ENCODE assay signal across 12 cellular contexts in the genomic region with DNA sequence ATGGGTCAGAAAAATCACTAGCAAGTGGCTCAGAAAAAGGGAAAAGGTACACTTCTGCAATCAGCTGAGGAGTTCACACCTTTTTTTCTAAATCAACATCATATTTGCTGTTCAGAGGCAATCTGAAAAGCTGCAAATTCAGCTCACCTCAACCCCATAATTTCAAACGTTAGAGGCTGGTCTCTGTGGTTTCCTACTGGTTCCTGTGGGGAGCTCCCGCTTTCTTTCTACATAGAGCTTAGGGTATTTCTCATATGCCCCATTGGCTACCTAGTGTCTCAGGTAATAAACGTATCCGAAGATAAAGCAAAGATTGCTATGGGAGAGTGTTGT. TPM values are rescaled to one million over a fixed set of nuclear protein-coding genes. Genes with fewer than 3 reads are reported as not detected.
DNase-seq lines count a peak whose midpoint lies in the region; ATAC-seq, FAIRE-seq and TF ChIP-seq lines count a peak whose summit lies in the region.
"Had no signal": no experiment of that assay in that cellular context is flagged by ENCODE, and none has a peak within 500 bp of the region (broad histone marks: within the 10 kb centered on the region; RNA-seq: fewer than 3 reads in every experiment).

No MANE protein-coding gene starts in this region.

- H2AFZ ChIP-seq in GM12878 (ENCODE audit: control insufficient read depth, low read depth, low read length) = no peak overlapping the region

- no peak for FAIRE-seq in GM12878 (lab: Jason Lieb, UNC)

- no peak for TF ChIP-seq RAD21 in GM12878 (IDR thresholded peaks at IDR 0.05; ENCODE audit: insufficient read depth, low read depth, low read length)

- H3K27ac ChIP-seq in GM12878 (ENCODE audit: control insufficient read depth, insufficient read depth) (no peak overlapping the region), testis (peak overlapping the region; percentile 75 to 86)

- no peak overlapping the region for H3K4me3 Mint-ChIP-seq in activated CD4-positive, alpha-beta T cell treated with anti-CD3 and anti-CD28 coated beads, Interleukin-2, amount 10 ng/mL, durations not matched to agents 7 days and 5 days
- H3K4me3 Mint-ChIP-seq in mesothelial cell of epicardium = no peak overlapping the region

- no peak for TF ChIP-seq EP300 in GM12878 (IDR thresholded peaks at IDR 0.05; ENCODE audit: borderline replicate concordance in 1 of 2, control insufficient read depth in 1 of 2, low read depth in 2 of 2, low read length in 2 of 2)

- H3K4me3 ChIP-seq in GM12878 (no peak overlapping the region), testis (no peak overlapping the region)

- no TSS peak for BruUV-seq in GM12878 (replicated peaks; lab: Mats Ljungman, UMichigan)

- SMC1A ChIA-PET in GM12878 (lab: Charles Lee; ENCODE audit: uncharacterized antibody, unreplicated experiment) = interaction anchor here (0.7 to 2.6 kb wide), 4 partner anchors 12 to 63 kb away, joined by 3 to 10 read pairs (median 5); no protein-coding TSS in a partner anchor

- ATAC-seq in GM12878 = no peak
- ATAC-seq: stimulated activated naive CD8-positive, alpha-beta T cell treated with anti-CD3 and anti-CD28 coated beads, Interleukin-15, Interleukin-2, amounts not matched to agents 100 U/mL and 50 U/mL, for 24 hours had no signal

- no peak overlapping the region for H3K9ac ChIP-seq in GM12878 (ENCODE audit: control insufficient read depth, insufficient read depth, low read length)

- peak overlapping the region; percentile 60 for H3K27ac Mint-ChIP-seq in activated CD4-positive, alpha-beta T cell treated with anti-CD3 and anti-CD28 coated beads, Interleukin-2, amount 10 ng/mL, durations not matched to agents 7 days and 5 days
- H3K27ac Mint-ChIP-seq in mesothelial cell of epicardium = peak overlapping the region; percentile 83

- RAD21 ChIA-PET in GM12878 (lab: Charles Lee; ENCODE audit: unreplicated experiment) = interaction anchor here (1.2 to 2.3 kb wide), 3 partner anchors 15 to 466 kb away, joined by 4 to 13 read pairs (median 6); no protein-coding TSS in a partner anchor

- H3K36me3 ChIP-seq in GM12878 (ENCODE audit: control insufficient read depth in 2 of 2, insufficient read depth in 2 of 2, low read length in 1 of 2) (peaks cover 0 to 1% of the 10 kb centered on the region in 2 experiments; a peak in 1 of 4 replicates), testis (ENCODE audit: low read depth, missing control alignments) (no peaks in the 10 kb centered on the region)

- H3K4me1 ChIP-seq in GM12878 (ENCODE audit: control insufficient read depth, insufficient read depth, low read length) (peaks cover 9% of the 10 kb centered on the region), testis (peaks cover 59% of the 10 kb centered on the region)

- DNase-seq in activated CD4-positive, alpha-beta T cell treated with anti-CD3 and anti-CD28 coated beads, Interleukin-2, amount 10 ng/mL, durations not matched to agents 7 days and 5 days = peak; percentile 17
- no peak for DNase-seq in activated CD4-positive, alpha-beta T cell treated with anti-CD3 and anti-CD28 coated beads for 4 hours
- DNase-seq in GM12878 (ENCODE audit: low read depth, low spot score) = no peak
- DNase-seq in mesothelial cell of epicardium (ENCODE audit: low spot score in 2 of 2, unreplicated experiment in 2 of 2) = no peak
- DNase-seq in testis = no peak
- DNase-seq in DMS114 treated with DMSO at 0.1 percent for 48 hours (lab: John Stamatoyannopoulos, UW; ENCODE audit: unreplicated experiment) = no peak
- no peak for DNase-seq in epidermal melanocyte (ENCODE audit: insufficient read length, low spot score)
- DNase-seq in NCI-H748 (lab: John Stamatoyannopoulos, UW; ENCODE audit: unreplicated experiment) = no peak
- DNase-seq: activated CD4-positive, alpha-beta T cell treated with anti-CD3 and anti-CD28 coated beads, Interleukin-2, amount 50 U/mL, for 48 hours; NCI-H2029 treated with DMSO at 0.1 percent for 48 hours; stimulated activated CD4-positive, alpha-beta T cell treated with anti-CD3 and anti-CD28 coated beads, Interleukin-15, amount 100 ng/mL, for 24 hours; stimulated activated naive CD8-positive, alpha-beta T cell treated with anti-CD3 and anti-CD28 coated beads, Interleukin-15, Interleukin-2, amounts not matched to agents 100 U/mL and 50 U/mL, for 24 hours had no signal

- H3K4me1 Mint-ChIP-seq in activated CD4-positive, alpha-beta T cell treated with anti-CD3 and anti-CD28 coated beads, Interleukin-2, amount 10 ng/mL, durations not matched to agents 7 days and 5 days = peaks cover 41% of the 10 kb centered on the region
- peaks cover 50% of the 10 kb centered on the region for H3K4me1 Mint-ChIP-seq in mesothelial cell of epicardium

- no peak overlapping the region for H3K4me2 ChIP-seq in GM12878 (ENCODE audit: control insufficient read depth, insufficient read depth)

- peaks cover 4% of the 10 kb centered on the region for H3K36me3 Mint-ChIP-seq in activated CD4-positive, alpha-beta T cell treated with anti-CD3 and anti-CD28 coated beads, Interleukin-2, amount 10 ng/mL, durations not matched to agents 7 days and 5 days (ENCODE audit: low read depth)
- H3K36me3 Mint-ChIP-seq in mesothelial cell of epicardium = peaks cover 2% of the 10 kb centered on the region

- peaks cover 17% of the 10 kb centered on the region for H3K27me3 Mint-ChIP-seq in activated CD4-positive, alpha-beta T cell treated with anti-CD3 and anti-CD28 coated beads, Interleukin-2, amount 10 ng/mL, durations not matched to agents 7 days and 5 days
- H3K27me3 Mint-ChIP-seq in mesothelial cell of epicardium (ENCODE audit: low read depth) = no peaks in the 10 kb centered on the region

- H3K9me3 Mint-ChIP-seq in activated CD4-positive, alpha-beta T cell treated with anti-CD3 and anti-CD28 coated beads, Interleukin-2, amount 10 ng/mL, durations not matched to agents 7 days and 5 days = peaks cover 6% of the 10 kb centered on the region
- no peaks in the 10 kb centered on the region for H3K9me3 Mint-ChIP-seq in mesothelial cell of epicardium

- CTCF ChIA-PET in activated CD4-positive, alpha-beta T cell treated with anti-CD3 and anti-CD28 coated beads, Interleukin-2, amount 10 ng/mL, durations not matched to agents 7 days and 5 days (lab: Charles Lee) = interaction anchor here (0.8 to 2.0 kb wide), 6 partner anchors 9 to 601 kb away, joined by 3 to 7 read pairs (median 4); no protein-coding TSS in a partner anchor
- CTCF ChIA-PET in GM12878 (lab: Yijun Ruan, JAX) = interaction anchor here (1.1 to 2.9 kb wide), 5 partner anchors 9 to 131 kb away, joined by 3 to 11 read pairs (median 6); no protein-coding TSS in a partner anchor

- no peaks in the 10 kb centered on the region for H3K27me3 ChIP-seq in GM12878 (replicated peaks in 1 of 2; ENCODE audit: control insufficient read depth in 2 of 2, insufficient read depth in 2 of 2, low read length in 1 of 2)
- no peaks in the 10 kb centered on the region for H3K27me3 ChIP-seq in testis

- TF ChIP-seq POLR2A in GM12878 (IDR thresholded peaks at IDR 0.05; ENCODE audit: low read depth, low read length) = no peak
- TF ChIP-seq POLR2A in testis (IDR thresholded peaks at IDR 0.05) = no peak

- H3K9me3 ChIP-seq in GM12878 (replicated peaks; ENCODE audit: control insufficient read depth, insufficient read depth, low read length) (no peaks in the 10 kb centered on the region), testis (no peaks in the 10 kb centered on the region)

- TF ChIP-seq CTCF in GM12878 (IDR thresholded peaks at IDR 0.05 in 2 of 3, conservative IDR thresholded peaks at IDR 0.05 in 1 of 3; ENCODE audit: control insufficient read depth in 2 of 3, extremely low read depth in 1 of 3, insufficient read depth in 1 of 3, low read depth in 3 of 3, low read length in 3 of 3) (no peak), mesothelial cell of epicardium (IDR thresholded peaks at IDR 0.05; ENCODE audit: unreplicated experiment) (no peak), testis (IDR thresholded peaks at IDR 0.05) (no peak)

- no peaks in the 10 kb centered on the region for H3K79me2 ChIP-seq in GM12878 (ENCODE audit: control insufficient read depth, insufficient read depth, low read length)

- WGBS in GM12878 (ENCODE audit: insufficient coverage, insufficient replicate concordance, low lambda C conversion rate, missing lambda C conversion rate) = 44% methylated on average over 4 of the region's 4 CpGs
- 50 to 55% methylated on average over 4 of the region's 4 CpGs for WGBS in testis, 2 donors

- no peaks in the 10 kb centered on the region for H4K20me1 ChIP-seq in GM12878 (ENCODE audit: control insufficient read depth, insufficient read depth)

- in situ Hi-C loops in GM12878 (cut with MboI) = no loop called here

- intact Hi-C loops in GM12878 (cut with micrococcal nuclease; ENCODE audit: unreplicated experiment) (no loop called here), testis (cut with DNase I; ENCODE audit: low total_unique reads) (no loop called here)

- POLR2A ChIA-PET in activated CD4-positive, alpha-beta T cell treated with anti-CD3 and anti-CD28 coated beads, Interleukin-2, amount 10 ng/mL, durations not matched to agents 7 days and 5 days (lab: Charles Lee) = interaction anchor here (0.7 kb wide), 1 partner anchor 1284 kb away, joined by 3 read pairs; no protein-coding TSS in a partner anchor
- POLR2A ChIA-PET in GM12878 (lab: Charles Lee) = interaction anchor here (1.9 to 2.2 kb wide), 2 partner anchors 8 to 17 kb away, joined by 6 to 7 read pairs; a partner anchor contains a TSS

RNA-seq across cellular contexts. Expression of a gene that starts 5.2 kb away (rescaled TPM):
- total RNA-seq in activated CD4-positive, alpha-beta T cell treated with anti-CD3 and anti-CD28 coated beads, Interleukin-2, amount 10 ng/mL, durations not matched to agents 7 days and 5 days = 10 to 100 TPM; 26.9 to 29.7 TPM
- total RNA-seq in GM12878 (2013; cell fraction: nucleolus; rRNA removed) = 15.8 and 16.7 TPM in 2 replicates
- total RNA-seq in GM12878 (2014; rRNA removed) (31.1 and 42.1 TPM in 2 replicates), GM12878 (2014; rRNA removed; fragmentation: Illumina TruSeq; extraction: Trizol) (44.2 and 44.5 TPM in 2 replicates), GM12878 (2021) (31.1 and 34.7 TPM in 2 replicates), mesothelial cell of epicardium (44.7 to 46.8 TPM (median 45.2 TPM) in 3 replicates), testis (10 to 100 TPM; 12.6 TPM)
- 20.2 TPM for polyA plus RNA-seq in GM12878 (2011; ENCODE audit: low read depth)
- polyA plus RNA-seq in GM12878 (2011; rRNA removed) (33.1 and 49.3 TPM in 2 replicates), GM12878 (2014; fragmentation: Illumina TruSeq; extraction: Trizol) (43.4 and 59.1 TPM in 2 replicates), GM12878 (2014; fragmentation: Nextera tagmentation; extraction: Ambion mirVana) (10 to 100 TPM; 47.4 to 74.4 TPM), GM12878 (2014; rRNA removed) (26.7 and 32.3 TPM in 2 replicates), GM12878 (2016; fragmentation: Nextera tagmentation; extraction: Ambion mirVana) (10 to 100 TPM; 47.2 to 48.4 TPM), testis (ENCODE audit: insufficient read depth, low read depth, low replicate concordance) (12.6 TPM)
- polyA plus RNA-seq in GM12878 (2011; cell fraction: cytosol; rRNA removed) = 10.8 and 12.9 TPM in 2 replicates
- 11.1 and 11.3 TPM in 2 replicates for polyA plus RNA-seq in GM12878 (2011; cell fraction: nucleus; rRNA removed)
- 21.5 and 21.7 TPM in 2 replicates for polyA plus RNA-seq in GM12878 (2012)
- 8.3 and 8.7 TPM in 2 replicates for polyA minus RNA-seq in GM12878 (2011; rRNA and poly(A)+ RNA removed)
- 4.4 and 5.1 TPM in 2 replicates for polyA minus RNA-seq in GM12878 (2011; cell fraction: cytosol; rRNA and poly(A)+ RNA removed)
- 5.2 and 6.5 TPM in 2 replicates for polyA minus RNA-seq in GM12878 (2011; cell fraction: nucleus; rRNA and poly(A)+ RNA removed)

RNA-seq across cellular contexts. Expression of a gene that starts 16.9 kb away (rescaled TPM):
- under 1 TPM; 0.22 to 0.33 TPM for total RNA-seq in activated CD4-positive, alpha-beta T cell treated with anti-CD3 and anti-CD28 coated beads, Interleukin-2, amount 10 ng/mL, durations not matched to agents 7 days and 5 days
- 23.8 and 31.1 TPM in 2 replicates for total RNA-seq in GM12878 (2013; cell fraction: nucleolus; rRNA removed)
- total RNA-seq in GM12878 (2014; rRNA removed) = 7.8 and 8.4 TPM in 2 replicates
- total RNA-seq in GM12878 (2014; rRNA removed; fragmentation: Illumina TruSeq; extraction: Trizol) = 5.6 and 5.7 TPM in 2 replicates
- total RNA-seq in GM12878 (2021) = 8.6 and 8.9 TPM in 2 replicates
- polyA plus RNA-seq in GM12878 (2011; ENCODE audit: low read depth) = 1.2 TPM
- 2.4 and 4.5 TPM in 2 replicates for polyA plus RNA-seq in GM12878 (2011; rRNA removed)
- polyA plus RNA-seq in GM12878 (2011; cell fraction: cytosol; rRNA removed) = 5.2 and 6.2 TPM in 2 replicates
- polyA plus RNA-seq in GM12878 (2011; cell fraction: nucleus; rRNA removed) = 3.0 and 3.7 TPM in 2 replicates
- polyA plus RNA-seq in GM12878 (2012) = 2.1 and 4.4 TPM in 2 replicates
- 3.8 and 6.1 TPM in 2 replicates for polyA plus RNA-seq in GM12878 (2014; fragmentation: Illumina TruSeq; extraction: Trizol)
- 1 to 10 TPM; 1.7 to 1.8 TPM for polyA plus RNA-seq in GM12878 (2014; fragmentation: Nextera tagmentation; extraction: Ambion mirVana)
- polyA plus RNA-seq in GM12878 (2014; rRNA removed) = 8.5 TPM in 2 replicates
- 10 to 100 TPM; 11.0 to 12.1 TPM for polyA plus RNA-seq in GM12878 (2016; fragmentation: Nextera tagmentation; extraction: Ambion mirVana)
- polyA minus RNA-seq in GM12878 (2011; rRNA and poly(A)+ RNA removed) = 6.1 and 8.3 TPM in 2 replicates
- 2.6 and 3.1 TPM in 2 replicates for polyA minus RNA-seq in GM12878 (2011; cell fraction: cytosol; rRNA and poly(A)+ RNA removed)
- polyA minus RNA-seq in GM12878 (2011; cell fraction: nucleus; rRNA and poly(A)+ RNA removed) = 8.7 and 10.1 TPM in 2 replicates
- total RNA-seq in mesothelial cell of epicardium = 8.0 to 11.1 TPM (median 10.1 TPM) in 3 replicates
- 10 to 100 TPM; 33.1 to 84.9 TPM for total RNA-seq in testis
- polyA plus RNA-seq in testis (ENCODE audit: insufficient read depth, low read depth, low replicate concordance) = 29.1 TPM

RNA-seq across cellular contexts. Expression of a gene that starts 35.9 kb away (rescaled TPM):
- under 1 TPM; 0.42 to 0.52 TPM for total RNA-seq in activated CD4-positive, alpha-beta T cell treated with anti-CD3 and anti-CD28 coated beads, Interleukin-2, amount 10 ng/mL, durations not matched to agents 7 days and 5 days
- 175 and 194 TPM in 2 replicates for total RNA-seq in GM12878 (2013; cell fraction: nucleolus; rRNA removed)
- total RNA-seq in GM12878 (2014; rRNA removed) (15.6 and 16.5 TPM in 2 replicates), GM12878 (2014; rRNA removed; fragmentation: Illumina TruSeq; extraction: Trizol) (10.9 and 11.9 TPM in 2 replicates), GM12878 (2021) (20.0 and 21.1 TPM in 2 replicates), mesothelial cell of epicardium (15.4 to 16.6 TPM (median 16.3 TPM) in 3 replicates), testis (10 to 100 TPM; 53.1 to 68.1 TPM)
- 9.8 TPM for polyA plus RNA-seq in GM12878 (2011; ENCODE audit: low read depth)
- polyA plus RNA-seq in GM12878 (2011; rRNA removed) (50.8 and 71.1 TPM in 2 replicates), GM12878 (2014; fragmentation: Illumina TruSeq; extraction: Trizol) (6.3 and 10.7 TPM in 2 replicates), GM12878 (2014; fragmentation: Nextera tagmentation; extraction: Ambion mirVana) (1 to 10 TPM; 3.7 to 4.0 TPM), GM12878 (2014; rRNA removed) (17.1 and 19.4 TPM in 2 replicates), GM12878 (2016; fragmentation: Nextera tagmentation; extraction: Ambion mirVana) (10 to 100 TPM; 17.1 to 19.1 TPM), testis (ENCODE audit: insufficient read depth, low read depth, low replicate concordance) (28.2 TPM)
- polyA plus RNA-seq in GM12878 (2011; cell fraction: cytosol; rRNA removed) = 55.8 and 83.7 TPM in 2 replicates
- polyA plus RNA-seq in GM12878 (2011; cell fraction: nucleus; rRNA removed) = 307 and 389 TPM in 2 replicates
- 16.9 and 18.3 TPM in 2 replicates for polyA plus RNA-seq in GM12878 (2012)
- 45.6 and 75.7 TPM in 2 replicates for polyA minus RNA-seq in GM12878 (2011; rRNA and poly(A)+ RNA removed)
- polyA minus RNA-seq in GM12878 (2011; cell fraction: cytosol; rRNA and poly(A)+ RNA removed) = 17.1 and 19.4 TPM in 2 replicates
- polyA minus RNA-seq in GM12878 (2011; cell fraction: nucleus; rRNA and poly(A)+ RNA removed) = 66.4 and 98.8 TPM in 2 replicates

Comparison
In these comparisons a context has a peak if more than half of its experiments do, and no peak if none do; other contexts are left out.
1. RNA of a gene that starts 35.9 kb away (total RNA-seq): 53.1 to 68.1 TPM in testis, 10.9 to 194 TPM in GM12878 and 15.4 to 16.6 TPM in mesothelial cell of epicardium; 0.42 to 0.52 TPM in activated CD4-positive, alpha-beta T cell treated with anti-CD3 and anti-CD28 coated beads, Interleukin-2, amount 10 ng/mL, durations not matched to agents 7 days and 5 days; every median in the first group is over 4 times any median in the second.